10 cellular contexts compared by ENCODE assay signal in the genomic region with DNA sequence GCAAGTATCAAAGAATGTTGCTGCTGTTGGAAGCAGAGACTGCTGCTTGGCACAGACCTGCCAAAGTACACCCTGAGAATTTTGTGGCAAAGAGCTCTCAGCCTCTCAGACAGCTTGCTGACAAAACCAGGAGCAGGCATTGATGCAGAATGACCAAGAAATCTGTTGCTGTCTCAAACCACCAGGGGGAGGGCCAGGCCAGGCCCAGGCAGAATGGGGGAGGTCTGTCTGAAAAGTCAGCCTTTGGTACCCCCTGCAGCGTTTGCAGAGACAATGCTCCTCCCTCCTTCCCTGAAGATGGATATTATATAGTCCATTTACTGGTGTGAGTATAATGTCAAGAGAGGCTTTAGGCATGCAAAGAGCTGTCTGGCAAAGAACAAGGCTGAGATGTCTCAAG. TPM values are rescaled to one million over a fixed set of nuclear protein-coding genes. Genes with fewer than 3 reads are reported as not detected.
A peak's percentile ranks its signal among the peaks of the same experiment; 100 is the strongest.
DNase-seq lines count a peak whose midpoint lies in the region; TF ChIP-seq lines count a peak whose summit lies in the region.
"Had no signal": no experiment of that assay in that cellular context is flagged by ENCODE, and none has a peak within 500 bp of the region (broad histone marks: within the 10 kb centered on the region; RNA-seq: fewer than 3 reads in every experiment).

No MANE protein-coding gene starts in this region.

- no peaks in the 10 kb centered on the region for H3K9me3 Mint-ChIP-seq in progenitor cell of endocrine pancreas (ENCODE audit: low read depth)

- WGBS in ovary, 3 donors, result 2 to 11% (median 8%) methylated on average over 1 of the region's 1 CpG

- peak; percentile 62 for TF ChIP-seq CTCF in KMS-11 (conservative IDR thresholded peaks at IDR 0.05; ENCODE audit: low read depth, low read length)
- peak; percentile 13 for TF ChIP-seq CTCF in brain microvascular endothelial cell (IDR thresholded peaks at IDR 0.05; ENCODE audit: low read depth, low read length, missing control alignments)
- TF ChIP-seq CTCF in progenitor cell of endocrine pancreas (IDR thresholded peaks at IDR 0.05; ENCODE audit: unreplicated experiment), result peak; percentile 63
- TF ChIP-seq CTCF in ovary (IDR thresholded peaks at IDR 0.05), result no peak

- intact Hi-C loops in ovary (cut with DNase I), result no loop called here

- H2AFZ ChIP-seq in KMS-11 (ENCODE audit: low read depth), result no peak overlapping the region

- no peaks in the 10 kb centered on the region for H3K9me3 ChIP-seq in ovary

- TF ChIP-seq EP300 in ovary (IDR thresholded peaks at IDR 0.05), result no peak

- H3K36me3 Mint-ChIP-seq in progenitor cell of endocrine pancreas (ENCODE audit: insufficient read depth), result no peaks in the 10 kb centered on the region

- no peak overlapping the region for H3K9ac ChIP-seq in KMS-11
- H3K9ac ChIP-seq: BLaER1 treated with 17β-estradiol and CSF1 and Interleukin-3, amounts not matched to agents 10 nM and 100 nM had no signal

- H3K27ac ChIP-seq in KMS-11 (no peak overlapping the region), brain microvascular endothelial cell (no peak overlapping the region), ovary (no peak overlapping the region)
- H3K27ac ChIP-seq: BLaER1 treated with 17β-estradiol and CSF1 and Interleukin-3, amounts not matched to agents 10 nM and 100 nM had no signal

- no peaks in the 10 kb centered on the region for H3K36me3 ChIP-seq in KMS-11 (ENCODE audit: insufficient read depth)
- H3K36me3 ChIP-seq in brain microvascular endothelial cell (replicated peaks), result no peaks in the 10 kb centered on the region
- H3K36me3 ChIP-seq in ovary, result no peaks in the 10 kb centered on the region
- H3K36me3 ChIP-seq: BLaER1 treated with 17β-estradiol and CSF1 and Interleukin-3, amounts not matched to agents 10 nM and 100 nM had no signal

- no peaks in the 10 kb centered on the region for H3K27me3 ChIP-seq in KMS-11 (ENCODE audit: insufficient read depth, low read depth)
- no peaks in the 10 kb centered on the region for H3K27me3 ChIP-seq in brain microvascular endothelial cell (replicated peaks)
- H3K27me3 ChIP-seq in ovary, result no peaks in the 10 kb centered on the region

- no peak for TF ChIP-seq POLR2A in ovary (IDR thresholded peaks at IDR 0.05)

- no peak overlapping the region for H3K4me2 ChIP-seq in KMS-11
- H3K4me2 ChIP-seq: BLaER1 treated with 17β-estradiol and CSF1 and Interleukin-3, amounts not matched to agents 10 nM and 100 nM had no signal

- no peaks in the 10 kb centered on the region for H4K20me1 ChIP-seq in KMS-11 (ENCODE audit: insufficient read depth)

- no peak overlapping the region for H3K27ac Mint-ChIP-seq in progenitor cell of endocrine pancreas

- no peaks in the 10 kb centered on the region for H3K27me3 Mint-ChIP-seq in progenitor cell of endocrine pancreas

- no peaks in the 10 kb centered on the region for H3K79me2 ChIP-seq in KMS-11 (ENCODE audit: insufficient read depth, low read depth)

- no peaks in the 10 kb centered on the region for H3K4me1 ChIP-seq in KMS-11 (ENCODE audit: low read depth, poor library complexity, severe bottlenecking)
- no peaks in the 10 kb centered on the region for H3K4me1 ChIP-seq in ovary (ENCODE audit: insufficient read depth)
- H3K4me1 ChIP-seq: BLaER1 treated with 17β-estradiol and CSF1 and Interleukin-3, amounts not matched to agents 10 nM and 100 nM had no signal

- in situ Hi-C loops in brain microvascular endothelial cell (cut with HindIII; ENCODE audit: low pct_ligation_motif_present, low sequenced_read_pairs), result no loop called here

- H3K4me3 ChIP-seq in KMS-11 (IDR thresholded peaks at IDR 0.05; ENCODE audit: insufficient read depth, low read depth, low read length) (no peak overlapping the region), brain microvascular endothelial cell (ENCODE audit: low read depth, low read length) (no peak overlapping the region), ovary (no peak overlapping the region)
- H3K4me3 ChIP-seq: BLaER1 treated with 17β-estradiol and CSF1 and Interleukin-3, amounts not matched to agents 10 nM and 100 nM had no signal

- no peaks in the 10 kb centered on the region for H3K4me1 Mint-ChIP-seq in progenitor cell of endocrine pancreas (ENCODE audit: low read depth)

- DNase-seq in NCI-H748 (lab: John Stamatoyannopoulos, UW; ENCODE audit: unreplicated experiment) (peak; percentile 12), NCI-H748 treated with DMSO at 0.1 percent for 48 hours (lab: John Stamatoyannopoulos, UW) (no peak), brain microvascular endothelial cell (peak; percentile 2), progenitor cell of endocrine pancreas (ENCODE audit: low spot score, unreplicated experiment) (no peak), ovary (no peak), NCI-H146 treated with DMSO at 0.1 percent for 48 hours (lab: John Stamatoyannopoulos, UW; ENCODE audit: unreplicated experiment) (no peak), GDM1 (lab: John Stamatoyannopoulos, UW) (no peak)
- DNase-seq: activated CD4-positive, alpha-beta T cell treated with anti-CD3 and anti-CD28 coated beads, Interleukin-2, amount 50 U/mL, for 1 hour had no signal

- no peak overlapping the region for H3K4me3 Mint-ChIP-seq in progenitor cell of endocrine pancreas (ENCODE audit: low read depth)

RNA-seq across cellular contexts. Expression of a gene that starts 52.9 kb away (rescaled TPM):
- not detected in 2 replicates for total RNA-seq in progenitor cell of endocrine pancreas
- under 1 TPM in 1 of 7 donors, not detected in 6; 0.34 TPM for total RNA-seq in ovary
- polyA plus RNA-seq in ovary, result under 1 TPM in 1 of 2 donors, not detected in 1; 0.02 TPM

Comparison
In these comparisons a context has a peak if more than half of its experiments do, and no peak if none do; other contexts are left out.
1. DNase-seq: peak in NCI-H748 (single experiment) and brain microvascular endothelial cell (single experiment); none in NCI-H748 treated with DMSO at 0.1 percent for 48 hours (single experiment), progenitor cell of endocrine pancreas (single experiment), ovary (0 of 5), NCI-H146 treated with DMSO at 0.1 percent for 48 hours (single experiment) and GDM1 (single experiment).
2. CTCF ChIP-seq: peak in KMS-11 (single experiment), brain microvascular endothelial cell (single experiment) and progenitor cell of endocrine pancreas (single experiment); none in ovary (0 of 3).